ENCODE assay signal across 8 cellular contexts in the genomic region with DNA sequence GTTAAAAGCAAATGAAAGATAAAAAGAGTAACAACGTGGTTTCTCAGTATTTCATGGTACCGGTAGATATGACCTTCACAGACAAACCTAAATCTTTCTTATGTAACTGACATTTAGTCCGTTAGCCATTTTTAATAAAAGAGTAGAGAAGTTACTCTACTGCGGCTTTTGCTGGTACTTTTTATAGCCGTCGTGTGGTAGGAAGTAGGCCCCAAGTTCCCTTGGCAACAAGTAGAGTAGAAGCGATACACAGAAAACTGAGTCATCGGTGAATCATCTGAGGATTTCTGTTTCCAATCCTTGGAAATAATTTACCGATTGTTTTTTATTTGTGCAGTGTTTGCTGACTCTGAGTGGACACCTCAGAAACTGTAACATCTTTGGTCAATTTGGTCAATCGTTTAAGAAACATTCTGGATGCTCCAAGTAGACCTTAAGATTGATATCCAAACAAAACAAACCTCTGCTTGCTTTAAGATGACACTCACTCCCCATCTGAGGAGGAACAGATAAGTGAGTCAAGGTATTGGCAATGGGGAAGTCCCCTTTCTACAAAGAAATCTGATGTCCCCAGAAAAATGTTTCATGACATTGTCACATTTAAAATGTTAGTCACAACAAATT.
A peak's percentile ranks its signal among the peaks of the same experiment; 100 is the strongest.
DNase-seq lines count a peak whose midpoint lies in the region; ATAC-seq, FAIRE-seq and TF ChIP-seq lines count a peak whose summit lies in the region.

No MANE protein-coding gene starts in this region.

- 73 to 85% methylated on average over 10 of the region's 10 CpGs for WGBS in testis, 2 donors

- H3K4me1 ChIP-seq in testis = no peaks in the 10 kb centered on the region

- H3K36me3 ChIP-seq in testis (ENCODE audit: low read depth, missing control alignments) = no peaks in the 10 kb centered on the region

- no peak for TF ChIP-seq POLR2A in testis (IDR thresholded peaks at IDR 0.05)

- H3K4me3 ChIP-seq in testis = no peak overlapping the region

- H3K9me3 ChIP-seq in testis = no peaks in the 10 kb centered on the region

- no peak for TF ChIP-seq CTCF in testis (IDR thresholded peaks at IDR 0.05)

- DNase-seq in COLO829 (ENCODE audit: low spot score) (peak; percentile 89), HS-5 (ENCODE audit: low read depth) (peak; percentile 96), dedifferentiated amniotic fluid mesenchymal stem cell (ENCODE audit: extremely low spot score) (peak; percentile 96), myocyte (ENCODE audit: low read depth) (peak; percentile 93), testis (peak; percentile 17), frontal cortex (ENCODE audit: low spot score in 2 of 2) (no peak)
- peak; percentile 4 to 24 (median 23) for DNase-seq in activated CD4-positive, CD25-positive, alpha-beta regulatory T cell (lab: John Stamatoyannopoulos, UW)

- peak; percentile 99 for ATAC-seq in GM21423 (IDR thresholded peaks at IDR 0.05; ENCODE audit: unreplicated experiment)

- intact Hi-C loops in testis (cut with DNase I; ENCODE audit: low total_unique reads) = no loop called here

- no peak overlapping the region for H3K27ac ChIP-seq in testis

- FAIRE-seq in frontal cortex (lab: Jason Lieb, UNC) = no peak

- H3K27me3 ChIP-seq in testis = no peaks in the 10 kb centered on the region

Comparison
In these comparisons a context has a peak if more than half of its experiments do, and no peak if none do; other contexts are left out.
1. DNase-seq: peak in COLO829 (single experiment), HS-5 (single experiment), activated CD4-positive, CD25-positive, alpha-beta regulatory T cell (4 of 4), dedifferentiated amniotic fluid mesenchymal stem cell (single experiment), myocyte (single experiment) and testis (single experiment); none in frontal cortex (0 of 2).